In genomic region chr5:181203842-181204560, GRCh38 we compare ENCODE assay signal across 6 cellular contexts. TPM values are rescaled to one million over a fixed set of nuclear protein-coding genes. Genes with fewer than 3 reads are reported as not detected.
A peak's percentile ranks its signal among the peaks of the same experiment; 100 is the strongest.
DNase-seq lines count a peak whose midpoint lies in the region; ATAC-seq and TF ChIP-seq lines count a peak whose summit lies in the region.

No MANE protein-coding gene starts in this region.

- ATAC-seq in GM19324 (IDR thresholded peaks at IDR 0.05; ENCODE audit: low FRiP score, unreplicated experiment), result no peak

- peak overlapping the region in 1 of 2 donors; percentile 54 for H3K27ac ChIP-seq in breast epithelium

- H3K27me3 ChIP-seq in breast epithelium (no peaks in the 10 kb centered on the region), neuron (ENCODE audit: insufficient read depth, low read length) (peaks cover 43% of the 10 kb centered on the region)

- no peak for TF ChIP-seq CTCF in breast epithelium (IDR thresholded peaks at IDR 0.05)

- H3K36me3 ChIP-seq in breast epithelium (no peaks in the 10 kb centered on the region), neuron (ENCODE audit: insufficient read depth, low read length) (no peaks in the 10 kb centered on the region)

- TF ChIP-seq POLR2A in breast epithelium (IDR thresholded peaks at IDR 0.05), result no peak

- H3K4me3 ChIP-seq in breast epithelium (peak overlapping the region; percentile 66 to 71 (median 70)), neuron (ENCODE audit: low read length) (peak overlapping the region; percentile 78)

- peak; percentile 16 for DNase-seq in GM19238 (ENCODE audit: insufficient read length, low spot score)
- no peak for DNase-seq in breast epithelium (ENCODE audit: low spot score in 2 of 2)
- DNase-seq in NK-92 treated with Interleukin-12 subunit alpha and Interleukin-12 subunit beta, amount 100 ng/mL, for 24 hours (lab: John Stamatoyannopoulos, UW), result no peak
- DNase-seq in AG08396 (ENCODE audit: low spot score), result no peak

- H3K9me3 ChIP-seq in breast epithelium (no peaks in the 10 kb centered on the region), neuron (ENCODE audit: low read length) (no peaks in the 10 kb centered on the region)

- H2AFZ ChIP-seq in neuron (ENCODE audit: low read depth, low read length), result peak overlapping the region; percentile 80

- peaks cover 0 to 10% of the 10 kb centered on the region in 2 donors for H3K4me1 ChIP-seq in breast epithelium
- H3K4me1 ChIP-seq in neuron (ENCODE audit: insufficient read depth, low read length), result peaks cover 11% of the 10 kb centered on the region

- intact Hi-C loops in breast epithelium (cut with DNase I; ENCODE audit: low total_unique reads), result no loop called here

RNA-seq across cellular contexts. Expression of gene TRIM7, which starts 1.0 kb away (rescaled TPM):
- 1 to 10 TPM in 2 of 3 donors, under 1 TPM in 1; 0.29 to 5.4 (median 5.2) TPM for total RNA-seq in breast epithelium

RNA-seq across cellular contexts. Expression of gene TRIM41, which starts 19.1 kb away (rescaled TPM):
- total RNA-seq in breast epithelium, result 10 to 100 TPM; 14.1 to 16.0 (median 15.1) TPM

RNA-seq across cellular contexts. Expression of gene RACK1, which starts 39.7 kb away (rescaled TPM):
- 1,000 to 10,000 TPM; 2,096 to 2,842 (median 2,553) TPM for total RNA-seq in breast epithelium

RNA-seq across cellular contexts. Expression of gene OR2V2, which starts 56.6 kb away (rescaled TPM):
- total RNA-seq in breast epithelium, result not detected

RNA-seq across cellular contexts. Expression of gene TRIM52, which starts 56.9 kb away (rescaled TPM):
- 10 to 100 TPM; 12.8 to 18.6 (median 18.4) TPM for total RNA-seq in breast epithelium
